19 cellular contexts compared by ENCODE assay signal in the genomic region with DNA sequence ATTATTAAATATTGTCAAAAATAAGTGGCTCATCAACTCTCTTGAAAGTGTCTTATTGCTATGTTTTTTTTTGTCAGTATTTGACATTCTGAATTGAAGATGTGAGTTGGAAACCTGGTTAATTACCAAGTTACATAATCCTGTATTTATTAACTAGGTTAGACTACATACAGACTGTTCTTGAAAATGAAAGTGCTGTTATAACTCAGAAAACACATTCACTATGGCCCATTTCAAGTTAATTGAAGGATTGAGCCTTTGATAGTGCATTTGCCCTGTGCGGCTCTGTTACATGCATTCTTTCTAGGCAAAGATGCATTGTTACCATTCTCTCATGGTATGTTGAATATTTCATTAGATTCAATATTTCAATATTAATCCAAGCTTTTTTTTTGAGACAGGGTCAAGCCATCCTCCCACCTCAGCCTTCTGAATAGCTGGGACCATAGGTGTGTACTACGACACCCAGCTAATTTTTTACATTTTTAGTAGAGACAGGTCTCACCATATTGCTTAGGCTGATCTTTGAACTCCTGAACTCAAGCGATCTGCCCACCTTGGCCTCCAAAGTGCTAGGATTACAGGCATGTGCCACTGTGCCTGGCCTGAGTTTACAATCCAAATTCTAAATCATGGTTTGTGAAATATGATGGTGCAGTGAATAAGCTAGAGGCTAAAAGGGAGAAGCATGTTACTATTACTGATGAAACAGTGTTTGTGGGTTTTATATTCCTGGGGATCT.
"Had no signal": no experiment of that assay in that cellular context is flagged by ENCODE, and none has a peak within 500 bp of the region (broad histone marks: within the 10 kb centered on the region; RNA-seq: fewer than 3 reads in every experiment).

No MANE protein-coding gene starts in this region.

- H3K9ac ChIP-seq: SK-N-SH had no signal

- H3K4me2 ChIP-seq: SK-N-SH had no signal

- H3K9me2 ChIP-seq: SK-N-SH had no signal

- H3K27ac ChIP-seq: body of pancreas, testis had no signal

- ATAC-seq: activated naive CD4-positive, alpha-beta T cell treated with anti-CD3 and anti-CD28 coated beads, Interleukin-2, amount 50 U/mL, for 72 hours; body of pancreas; heart right ventricle; mucosa of descending colon; natural killer cell treated with Interleukin-12 subunit alpha and Interleukin-12 subunit beta and Interleukin-15 and Interleukin-18, amount 100 ng/mL, for 72 hours; stimulated activated naive CD8-positive, alpha-beta T cell treated with anti-CD3 and anti-CD28 coated beads, Interleukin-15, amount 100 ng/mL, for 72 hours had no signal

- H3K27me3 Mint-ChIP-seq: activated B cell treated with CpG ODN at 0.5 μM for 24 hours; natural killer cell treated with Interleukin-12 subunit alpha and Interleukin-12 subunit beta and Interleukin-15 and Interleukin-18, amount 100 ng/mL, for 72 hours had no signal

- H3K27ac Mint-ChIP-seq: activated B cell treated with CpG ODN at 0.5 μM for 24 hours; activated naive CD4-positive, alpha-beta T cell treated with anti-CD3 and anti-CD28 coated beads, Interleukin-2, amount 50 U/mL, for 72 hours; natural killer cell treated with Interleukin-12 subunit alpha and Interleukin-12 subunit beta and Interleukin-15 and Interleukin-18, amount 100 ng/mL, for 72 hours; stimulated activated naive CD8-positive, alpha-beta T cell treated with anti-CD3 and anti-CD28 coated beads, Interleukin-15, amount 100 ng/mL, for 72 hours; T-helper 1 cell treated with Interleukin-12 subunit alpha and Interleukin-12 subunit beta and Interleukin-4 antibody, amounts not matched to agents 30 μg/mL and 1 μg/mL, for 36 hours had no signal

- H3K4me3 ChIP-seq: body of pancreas, dorsolateral prefrontal cortex, heart right ventricle, lung, mucosa of descending colon, testis had no signal

- H3K4me3 Mint-ChIP-seq: activated B cell treated with CpG ODN at 0.5 μM for 24 hours; natural killer cell treated with Interleukin-12 subunit alpha and Interleukin-12 subunit beta and Interleukin-15 and Interleukin-18, amount 100 ng/mL, for 72 hours; stimulated activated naive CD8-positive, alpha-beta T cell treated with anti-CD3 and anti-CD28 coated beads, Interleukin-15, amount 100 ng/mL, for 72 hours; T-helper 1 cell treated with Interleukin-12 subunit alpha and Interleukin-12 subunit beta and Interleukin-4 antibody, amounts not matched to agents 30 μg/mL and 1 μg/mL, for 36 hours had no signal

- H3K9me3 Mint-ChIP-seq: activated naive CD4-positive, alpha-beta T cell treated with anti-CD3 and anti-CD28 coated beads, Interleukin-2, amount 50 U/mL, for 72 hours; natural killer cell treated with Interleukin-12 subunit alpha and Interleukin-12 subunit beta and Interleukin-15 and Interleukin-18, amount 100 ng/mL, for 72 hours; stimulated activated naive CD8-positive, alpha-beta T cell treated with anti-CD3 and anti-CD28 coated beads, Interleukin-15, amount 100 ng/mL, for 72 hours had no signal

- H3K27me3 ChIP-seq: body of pancreas, heart right ventricle, testis had no signal

- DNase-seq: activated B cell treated with CpG ODN at 0.5 μM for 24 hours; activated CD4-positive, alpha-beta T cell treated with anti-CD3 and anti-CD28 coated beads, Interleukin-2, amount 50 U/mL, for 1 hour; activated T-cell treated with anti-CD3 and anti-CD28 coated beads, Interleukin-2, amount 50 U/mL, for 1 hour; amniotic stem cell; body of pancreas; dorsolateral prefrontal cortex; foreskin melanocyte; heart right ventricle; mucosa of descending colon; occipital lobe; SK-N-SH; stimulated activated CD4-positive, alpha-beta T cell treated with anti-CD3 and anti-CD28 coated beads, Interleukin-15, amount 100 ng/mL, for 24 hours; stimulated activated CD4-positive, alpha-beta T cell treated with anti-CD3 and anti-CD28 coated beads, Interleukin-4, amount 100 ng/mL, for 4 hours; stimulated activated naive CD8-positive, alpha-beta T cell treated with anti-CD3 and anti-CD28 coated beads, Interleukin-15, amount 100 ng/mL, for 72 hours; testis had no signal

- H3K9me3 ChIP-seq: body of pancreas, SK-N-SH, testis had no signal
